Comparison of ENCODE assay signal across 8 cellular contexts in genomic region chr19:4373601-4374441, GRCh38. TPM values are rescaled to one million over a fixed set of nuclear protein-coding genes. Genes with fewer than 3 reads are reported as not detected.
DNase-seq lines count a peak whose midpoint lies in the region; ATAC-seq, FAIRE-seq and TF ChIP-seq lines count a peak whose summit lies in the region.

No MANE protein-coding gene starts in this region.

- no peaks in the 10 kb centered on the region for H3K27me3 Mint-ChIP-seq in naive thymus-derived CD4-positive, alpha-beta T cell
- H3K27me3 Mint-ChIP-seq in effector memory CD8-positive, alpha-beta T cell, result no peaks in the 10 kb centered on the region

- no peaks in the 10 kb centered on the region for H3K36me3 ChIP-seq in A673 (ENCODE audit: insufficient read depth, low read length, poor library complexity, severe bottlenecking)
- H3K36me3 ChIP-seq in endocrine pancreas (ENCODE audit: control insufficient read depth, insufficient read depth, low read length), result no peaks in the 10 kb centered on the region
- H3K36me3 ChIP-seq in naive thymus-derived CD4-positive, alpha-beta T cell (ENCODE audit: control insufficient read depth in 2 of 3, insufficient read depth in 3 of 3, low read length in 3 of 3), result peaks cover 0 to 3% (median 0%) of the 10 kb centered on the region in 3 experiments

- H3K9me3 ChIP-seq in A673 (ENCODE audit: low read depth, low read length, poor library complexity, severe bottlenecking), result no peaks in the 10 kb centered on the region
- no peaks in the 10 kb centered on the region for H3K9me3 ChIP-seq in endocrine pancreas (ENCODE audit: control insufficient read depth, low read length)
- no peaks in the 10 kb centered on the region for H3K9me3 ChIP-seq in naive thymus-derived CD4-positive, alpha-beta T cell (ENCODE audit: control insufficient read depth in 2 of 3, low read length in 3 of 3)

- ATAC-seq in naive thymus-derived CD4-positive, alpha-beta T cell, result peak; percentile 8
- ATAC-seq in GM18867 (IDR thresholded peaks at IDR 0.05; ENCODE audit: unreplicated experiment) (no peak), GM19467 (IDR thresholded peaks at IDR 0.05; ENCODE audit: unreplicated experiment) (no peak)
- no peak for ATAC-seq in effector memory CD8-positive, alpha-beta T cell (replicated peaks)

- H3K4me3 Mint-ChIP-seq in naive thymus-derived CD4-positive, alpha-beta T cell, result peak overlapping the region in 1 of 10 donors; percentile 17
- H3K4me3 Mint-ChIP-seq in effector memory CD8-positive, alpha-beta T cell, result no peak overlapping the region

- DNase-seq in A673 (ENCODE audit: low spot score) (no peak), MV-4-11 (lab: John Stamatoyannopoulos, UW) (peak; percentile 84), GM19239 (ENCODE audit: insufficient read length, low spot score) (no peak)
- DNase-seq in naive thymus-derived CD4-positive, alpha-beta T cell, result no peak
- DNase-seq in effector memory CD8-positive, alpha-beta T cell, result no peak

- H3K9ac ChIP-seq in endocrine pancreas (ENCODE audit: control insufficient read depth, insufficient read depth, low read length), result peak overlapping the region; percentile 47

- peaks cover 0 to 3% (median 0%) of the 10 kb centered on the region in 11 donors for H3K9me3 Mint-ChIP-seq in naive thymus-derived CD4-positive, alpha-beta T cell
- no peaks in the 10 kb centered on the region for H3K9me3 Mint-ChIP-seq in effector memory CD8-positive, alpha-beta T cell

- H3K4me1 Mint-ChIP-seq in naive thymus-derived CD4-positive, alpha-beta T cell, result peaks cover 25 to 75% (median 56%) of the 10 kb centered on the region in 7 donors
- peaks cover 33 to 38% of the 10 kb centered on the region in 2 donors for H3K4me1 Mint-ChIP-seq in effector memory CD8-positive, alpha-beta T cell (ENCODE audit: low read depth in 2 of 2)

- CTCF ChIA-PET in A673 (lab: Charles Lee), result interaction anchor here (2.5 kb wide), 1 partner anchor 27 kb away, joined by 12 read pairs; the partner anchor contains the start of gene SH3GL1
- CTCF ChIA-PET in naive thymus-derived CD4-positive, alpha-beta T cell (lab: Charles Lee), result no interaction called here

- H3K36me3 Mint-ChIP-seq in naive thymus-derived CD4-positive, alpha-beta T cell, result peaks cover 0 to 3% (median 0%) of the 10 kb centered on the region in 5 donors
- H3K36me3 Mint-ChIP-seq in effector memory CD8-positive, alpha-beta T cell (ENCODE audit: insufficient read depth), result peaks cover 35% of the 10 kb centered on the region

- no peak for TF ChIP-seq CTCF in A673 (conservative IDR thresholded peaks at IDR 0.05; ENCODE audit: low read depth, low read length)

- H3K27ac Mint-ChIP-seq in naive thymus-derived CD4-positive, alpha-beta T cell, result peak overlapping the region in 5 of 9 donors; percentile 14 to 77 (median 41)
- H3K27ac Mint-ChIP-seq in effector memory CD8-positive, alpha-beta T cell, result peak overlapping the region in 1 of 2 donors; percentile 69

- no peak overlapping the region for H3K4me3 ChIP-seq in A673 (ENCODE audit: low read depth, low read length, poor library complexity, severe bottlenecking)
- H3K4me3 ChIP-seq in endocrine pancreas (ENCODE audit: control insufficient read depth, insufficient read depth, low read length), result no peak overlapping the region
- H3K4me3 ChIP-seq in naive thymus-derived CD4-positive, alpha-beta T cell (ENCODE audit: low read length), result no peak overlapping the region

- H3K27me3 ChIP-seq in A673 (replicated peaks; ENCODE audit: insufficient read depth, low read depth, low read length, poor library complexity) (no peaks in the 10 kb centered on the region), endocrine pancreas (ENCODE audit: control insufficient read depth, insufficient read depth, low read length) (no peaks in the 10 kb centered on the region)
- no peaks in the 10 kb centered on the region for H3K27me3 ChIP-seq in naive thymus-derived CD4-positive, alpha-beta T cell (ENCODE audit: control insufficient read depth in 2 of 2, insufficient read depth in 2 of 2, low read length in 2 of 2)

- BruUV-seq in A673 (replicated peaks; lab: Mats Ljungman, UMichigan), result no TSS peak

- POLR2A ChIA-PET in A673 (lab: Charles Lee; ENCODE audit: low non-redundant PET), result no interaction called here
- POLR2A ChIA-PET in naive thymus-derived CD4-positive, alpha-beta T cell (lab: Charles Lee), result interaction anchor here (1.0 kb wide), 1 partner anchor 28 kb away, joined by 3 read pairs; the partner anchor contains the start of gene CHAF1A

- no peak for FAIRE-seq in GM19239 (lab: Jason Lieb, UNC)

- H3K27ac ChIP-seq in A673 (ENCODE audit: low read depth, low read length, poor library complexity, severe bottlenecking), result peak overlapping the region; percentile 82
- H3K27ac ChIP-seq in naive thymus-derived CD4-positive, alpha-beta T cell (ENCODE audit: low read depth, low read length), result no peak overlapping the region

- H3K4me1 ChIP-seq in A673 (ENCODE audit: insufficient read depth, low read length, poor library complexity, severe bottlenecking) (peaks cover 43% of the 10 kb centered on the region), endocrine pancreas (ENCODE audit: control insufficient read depth, insufficient read depth, low read length) (no peaks in the 10 kb centered on the region)
- H3K4me1 ChIP-seq in naive thymus-derived CD4-positive, alpha-beta T cell (ENCODE audit: control insufficient read depth in 2 of 2, insufficient read depth in 2 of 2, low read length in 2 of 2), result peaks cover 20 to 37% of the 10 kb centered on the region in 2 donors

- intact Hi-C loops in A673 (cut with micrococcal nuclease; ENCODE audit: unreplicated experiment), result no loop called here
- intact Hi-C loops in naive thymus-derived CD4-positive, alpha-beta T cell (cut with micrococcal nuclease), result no loop called here

RNA-seq across cellular contexts. Expression of gene SH3GL1, which starts 26.5 kb away (rescaled TPM):
- 100 and 108 TPM in 2 replicates for total RNA-seq in A673 (2021)
- total RNA-seq in naive thymus-derived CD4-positive, alpha-beta T cell, result 10 to 100 TPM; 37.1 to 77.0 (median 38.6) TPM
- polyA plus RNA-seq in naive thymus-derived CD4-positive, alpha-beta T cell, result 10 to 100 TPM; 11.9 to 22.8 TPM

RNA-seq across cellular contexts. Expression of gene CHAF1A, which starts 28.6 kb away (rescaled TPM):
- 115 and 119 TPM in 2 replicates for total RNA-seq in A673 (2021)
- 10 to 100 TPM; 10.1 to 71.2 (median 14.1) TPM for total RNA-seq in naive thymus-derived CD4-positive, alpha-beta T cell
- polyA plus RNA-seq in naive thymus-derived CD4-positive, alpha-beta T cell, result 1 to 10 TPM; 3.2 to 5.5 TPM

RNA-seq across cellular contexts. Expression of gene MPND, which starts 30.5 kb away (rescaled TPM):
- 22.6 and 26.3 TPM in 2 replicates for total RNA-seq in A673 (2021)
- total RNA-seq in naive thymus-derived CD4-positive, alpha-beta T cell, result 10 to 100 TPM in 4 of 5 experiments, 1 to 10 TPM in 1; 9.5 to 24.4 (median 20.0) TPM
- 1 to 10 TPM; 4.0 to 6.7 TPM for polyA plus RNA-seq in naive thymus-derived CD4-positive, alpha-beta T cell

RNA-seq across cellular contexts. Expression of gene STAP2, which starts 35.2 kb away (rescaled TPM):
- 2.0 and 3.0 TPM in 2 replicates for total RNA-seq in A673 (2021)
- total RNA-seq in naive thymus-derived CD4-positive, alpha-beta T cell, result 10 to 100 TPM in 1 of 5 experiments, 1 to 10 TPM in 4; 2.6 to 11.8 (median 4.5) TPM
- polyA plus RNA-seq in naive thymus-derived CD4-positive, alpha-beta T cell, result 1 to 10 TPM; 2.4 to 4.9 TPM
